Comparison of ENCODE assay signal across 8 cellular contexts in the genomic region with DNA sequence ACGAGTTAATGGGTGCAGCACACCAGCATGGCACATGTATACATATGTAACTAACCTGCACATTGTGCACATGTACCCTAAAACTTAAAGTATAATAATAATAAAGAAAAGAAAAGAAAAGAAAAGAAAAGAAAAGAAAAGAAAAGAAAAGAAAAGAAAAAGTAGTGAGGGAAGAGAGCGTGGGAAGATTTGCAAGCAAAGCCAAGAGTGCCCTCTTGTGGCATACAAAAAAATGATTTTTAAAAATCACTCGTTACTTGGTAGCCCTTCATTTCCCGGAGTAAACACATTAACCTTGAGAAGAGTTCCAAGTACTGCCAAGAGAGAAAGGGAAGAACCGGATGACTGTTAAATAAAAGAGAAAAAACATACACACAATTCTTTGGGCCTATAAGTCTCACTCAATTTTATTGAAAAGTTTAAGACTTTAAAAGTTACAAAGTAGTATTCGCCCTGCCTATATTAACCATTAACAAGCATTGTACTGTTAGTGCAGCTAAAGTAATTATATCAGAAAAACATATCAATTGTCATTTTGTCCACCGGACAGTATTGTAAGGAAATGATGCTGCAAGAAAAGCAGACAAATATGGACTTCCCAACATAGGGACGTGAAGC.
A peak's percentile ranks its signal among the peaks of the same experiment; 100 is the strongest.
DNase-seq lines count a peak whose midpoint lies in the region; ATAC-seq and TF ChIP-seq lines count a peak whose summit lies in the region.

No MANE protein-coding gene starts in this region.

- DNase-seq in AG09319 (ENCODE audit: extremely low read depth, low read depth): no peak
- peak; percentile 52 for DNase-seq in GM20000 (ENCODE audit: low spot score)
- DNase-seq in RPMI8226: peak; percentile 26
- DNase-seq in erythroblast (lab: John Stamatoyannopoulos, UW): peak; percentile 27 to 55
- no peak for DNase-seq in nephron progenitor cell
- DNase-seq in NCI-H1048 (lab: John Stamatoyannopoulos, UW): no peak
- DNase-seq in NCI-H524 treated with DMSO at 0.1 percent for 48 hours (lab: John Stamatoyannopoulos, UW): no peak

- H3K4me1 Mint-ChIP-seq in nephron progenitor cell: peaks cover 5% of the 10 kb centered on the region

- no peak for ATAC-seq in GM21390 (IDR thresholded peaks at IDR 0.05; ENCODE audit: unreplicated experiment)

- peak; percentile 39 for TF ChIP-seq CTCF in AG09319 (IDR thresholded peaks at IDR 0.05; ENCODE audit: low read depth, low read length)
- TF ChIP-seq CTCF in GM20000 (IDR thresholded peaks at IDR 0.05; ENCODE audit: extremely low read depth, missing control alignments): peak; percentile 7
- peak; percentile 66 for TF ChIP-seq CTCF in nephron progenitor cell (IDR thresholded peaks at IDR 0.05)

- H3K9me3 Mint-ChIP-seq in nephron progenitor cell: no peaks in the 10 kb centered on the region

- H3K27me3 Mint-ChIP-seq in nephron progenitor cell (ENCODE audit: low read depth, poor library complexity): peaks cover 5% of the 10 kb centered on the region

- TF ChIP-seq POLR2A in erythroblast (IDR thresholded peaks at IDR 0.05; ENCODE audit: low read length): no peak

- H3K36me3 Mint-ChIP-seq in nephron progenitor cell (ENCODE audit: low read depth): no peaks in the 10 kb centered on the region

- no peak overlapping the region for H3K4me3 Mint-ChIP-seq in nephron progenitor cell

- H3K27ac Mint-ChIP-seq in nephron progenitor cell: no peak overlapping the region

Comparison
In these comparisons a context has a peak if more than half of its experiments do, and no peak if none do; other contexts are left out.
1. DNase-seq: peak in GM20000 (single experiment), RPMI8226 (single experiment) and erythroblast (2 of 2); none in AG09319 (single experiment), nephron progenitor cell (single experiment), NCI-H1048 (single experiment) and NCI-H524 treated with DMSO at 0.1 percent for 48 hours (single experiment).
2. CTCF ChIP-seq: peak in every context shown above with its lines; median percentile 66 in nephron progenitor cell; 39 in AG09319; 7 in GM20000.